8 cellular contexts compared by ENCODE assay signal in genomic region chr11:108223449-108224149, GRCh38.
DNase-seq lines count a peak whose midpoint lies in the region; ATAC-seq and TF ChIP-seq lines count a peak whose summit lies in the region.

No MANE protein-coding gene starts in this region.

- H3K4me1 ChIP-seq in endocrine pancreas (ENCODE audit: control insufficient read depth, insufficient read depth, low read length) (peaks cover 29% of the 10 kb centered on the region), rectal smooth muscle tissue (ENCODE audit: control insufficient read depth, insufficient read depth, low read length) (peaks cover 11% of the 10 kb centered on the region)

- peak overlapping the region; percentile 97 for H3K4me3 ChIP-seq in endocrine pancreas (ENCODE audit: control insufficient read depth, insufficient read depth, low read length)
- peak overlapping the region; percentile 93 for H3K4me3 ChIP-seq in rectal smooth muscle tissue (ENCODE audit: low read length)

- TF ChIP-seq CTCF in C4-2B (conservative IDR thresholded peaks at IDR 0.05), result no peak

- H3K27me3 ChIP-seq in endocrine pancreas (ENCODE audit: control insufficient read depth, insufficient read depth, low read length) (no peaks in the 10 kb centered on the region), rectal smooth muscle tissue (ENCODE audit: control insufficient read depth, insufficient read depth, low read length) (no peaks in the 10 kb centered on the region)

- ATAC-seq in GM19023 (IDR thresholded peaks at IDR 0.05; ENCODE audit: unreplicated experiment) (peak; percentile 13), HG03354 (IDR thresholded peaks at IDR 0.05; ENCODE audit: poor library complexity, severe bottlenecking, unreplicated experiment) (peak; percentile 35)

- peak overlapping the region; percentile 98 for H3K9ac ChIP-seq in endocrine pancreas (ENCODE audit: control insufficient read depth, insufficient read depth, low read length)
- peak overlapping the region; percentile 42 for H3K9ac ChIP-seq in rectal smooth muscle tissue (ENCODE audit: low read length)

- peak overlapping the region; percentile 87 for H3K27ac ChIP-seq in C4-2B
- peak overlapping the region; percentile 86 for H3K27ac ChIP-seq in rectal smooth muscle tissue (ENCODE audit: low read depth, low read length)

- DNase-seq in T-helper 2 cell, result peak in 3 of 5 experiments; percentile 10 to 93 (median 36)
- DNase-seq in NCI-H1694 (lab: John Stamatoyannopoulos, UW), result no peak
- no peak for DNase-seq in SKM-1 treated with dmso at 0.1 percent for 144 hours (lab: John Stamatoyannopoulos, UW; ENCODE audit: unreplicated experiment)

- no peaks in the 10 kb centered on the region for H3K9me3 ChIP-seq in endocrine pancreas (ENCODE audit: control insufficient read depth, low read length)

- H3K36me3 ChIP-seq in endocrine pancreas (ENCODE audit: control insufficient read depth, insufficient read depth, low read length), result no peaks in the 10 kb centered on the region
- H3K36me3 ChIP-seq in rectal smooth muscle tissue (ENCODE audit: control insufficient read depth, insufficient read depth, low read length), result no peaks in the 10 kb centered on the region

Comparison
In these comparisons a context has a peak if more than half of its experiments do, and no peak if none do; other contexts are left out.
1. DNase-seq: peak in T-helper 2 cell (3 of 5); none in NCI-H1694 (single experiment) and SKM-1 treated with dmso at 0.1 percent for 144 hours (single experiment).